ENCODE assay signal across 1 cellular context in the genomic region with DNA sequence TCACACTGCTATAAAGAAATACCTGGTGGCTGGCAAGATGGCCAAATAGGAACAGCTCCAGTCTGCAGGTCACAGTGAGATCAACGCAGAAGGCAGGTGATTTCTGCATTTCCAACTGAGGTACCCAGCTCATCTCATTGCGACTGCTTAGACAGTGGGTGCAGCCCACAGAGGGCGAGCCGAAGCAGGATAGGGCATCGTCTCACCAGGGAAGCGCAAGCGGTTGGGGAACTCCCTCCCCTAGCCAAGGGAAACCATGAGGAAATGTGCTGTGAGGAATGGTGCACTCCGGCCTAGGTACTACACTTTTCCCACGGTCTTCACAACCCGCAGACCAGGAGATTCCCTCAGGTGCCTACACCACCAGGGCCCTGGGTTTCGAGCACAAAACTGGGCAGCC. TPM values are rescaled to one million over a fixed set of nuclear protein-coding genes. Genes with fewer than 3 reads are reported as not detected.
"Had no signal": no experiment of that assay in that cellular context is flagged by ENCODE, and none has a peak within 500 bp of the region (broad histone marks: within the 10 kb centered on the region; RNA-seq: fewer than 3 reads in every experiment).

No MANE protein-coding gene starts in this region.

RNA-seq across cellular contexts. Expression of a gene that starts 20.5 kb away (rescaled TPM):
- total RNA-seq: K562 had no signal
